Comparison of ENCODE assay signal across 9 cellular contexts in the genomic region with DNA sequence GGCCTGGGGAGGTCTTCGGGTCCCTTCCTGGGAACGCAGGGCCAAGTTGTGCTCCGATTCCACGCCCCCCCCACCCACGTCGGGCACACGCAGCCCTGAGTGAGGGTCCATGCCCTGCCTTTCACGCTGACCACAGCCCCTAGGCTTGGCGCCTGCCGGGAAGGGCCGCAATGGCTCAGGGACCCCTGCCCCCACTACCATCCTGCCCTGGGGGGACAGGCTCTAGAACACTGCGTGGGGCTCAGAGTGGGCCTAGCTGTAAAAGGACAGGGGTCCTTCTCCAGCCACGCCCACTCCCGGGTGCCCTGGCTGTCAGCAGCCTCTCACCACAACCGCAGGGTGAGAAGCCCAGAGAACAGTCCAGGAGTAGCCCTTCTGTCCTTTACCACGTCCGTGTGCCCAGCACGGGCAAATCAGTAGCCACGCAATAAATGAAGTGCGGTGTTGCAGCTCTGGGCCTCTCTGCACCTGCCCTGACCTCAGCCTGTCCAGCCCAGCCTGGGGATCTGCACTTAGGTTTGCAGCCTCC. TPM values are rescaled to one million over a fixed set of nuclear protein-coding genes. Genes with fewer than 3 reads are reported as not detected.
A peak's percentile ranks its signal among the peaks of the same experiment; 100 is the strongest.
DNase-seq lines count a peak whose midpoint lies in the region; ATAC-seq lines count a peak whose summit lies in the region.
"Had no signal": no experiment of that assay in that cellular context is flagged by ENCODE, and none has a peak within 500 bp of the region (broad histone marks: within the 10 kb centered on the region; RNA-seq: fewer than 3 reads in every experiment).

No MANE protein-coding gene starts in this region.

- no peaks in the 10 kb centered on the region for H3K27me3 ChIP-seq in mononuclear cell (ENCODE audit: insufficient read depth, low read length)
- no peaks in the 10 kb centered on the region for H3K27me3 ChIP-seq in aorta (ENCODE audit: control insufficient read depth in 1 of 2, insufficient read depth in 2 of 2, low read length in 1 of 2)

- H3K4me3 ChIP-seq in mononuclear cell (ENCODE audit: low read length) (peak overlapping the region; percentile 36), aorta (ENCODE audit: low read length in 2 of 2) (peak overlapping the region; percentile 48 to 85)

- no peak for DNase-seq in stimulated activated naive CD8-positive, alpha-beta T cell treated with anti-CD3 and anti-CD28 coated beads, Interleukin-15, Interleukin-2, amounts not matched to agents 100 U/mL and 50 U/mL, for 24 hours
- DNase-seq in caudate nucleus (lab: John Stamatoyannopoulos, UW) (peak in 1 of 61 donors; percentile 27), aorta (no peak), ecto neural progenitor cell (ENCODE audit: low spot score) (no peak)
- DNase-seq: activated CD4-positive, alpha-beta T cell treated with anti-CD3 and anti-CD28 coated beads for 1 hour had no signal

- peaks cover 61% of the 10 kb centered on the region for H3K4me1 ChIP-seq in mononuclear cell (ENCODE audit: insufficient read depth, low read length)
- no peaks in the 10 kb centered on the region for H3K4me1 ChIP-seq in aorta (ENCODE audit: control insufficient read depth in 1 of 2, insufficient read depth in 2 of 2, low read length in 2 of 2)

- peaks cover 6% of the 10 kb centered on the region for H3K36me3 Mint-ChIP-seq in stimulated activated naive CD8-positive, alpha-beta T cell treated with anti-CD3 and anti-CD28 coated beads, Interleukin-15, Interleukin-2, amounts not matched to agents 100 ng/mL and 50 ng/mL, for 24 hours (ENCODE audit: low read depth)

- H3K27me3 Mint-ChIP-seq in stimulated activated naive CD8-positive, alpha-beta T cell treated with anti-CD3 and anti-CD28 coated beads, Interleukin-15, Interleukin-2, amounts not matched to agents 100 ng/mL and 50 ng/mL, for 24 hours, result no peaks in the 10 kb centered on the region

- H3K9me3 ChIP-seq in mononuclear cell (ENCODE audit: low read depth, low read length), result no peaks in the 10 kb centered on the region
- H3K9me3 ChIP-seq in aorta (ENCODE audit: control insufficient read depth, low read length), result no peaks in the 10 kb centered on the region

- 49 to 51% methylated on average over 20 of the region's 20 CpGs for WGBS in aorta, 2 donors

- intact Hi-C loops in aorta (cut with DNase I), result no loop called here

- H3K36me3 ChIP-seq in aorta (ENCODE audit: control insufficient read depth in 1 of 2, insufficient read depth in 2 of 2, low read length in 1 of 2), result no peaks in the 10 kb centered on the region

- H3K27ac ChIP-seq in caudate nucleus (ENCODE audit: low read depth, low read length) (peak overlapping the region; percentile 26), aorta (ENCODE audit: low read depth in 1 of 2, low read length in 2 of 2) (no peak overlapping the region)

- peak overlapping the region; percentile 82 for H3K27ac Mint-ChIP-seq in stimulated activated naive CD8-positive, alpha-beta T cell treated with anti-CD3 and anti-CD28 coated beads, Interleukin-15, Interleukin-2, amounts not matched to agents 100 ng/mL and 50 ng/mL, for 24 hours

- peaks cover 77% of the 10 kb centered on the region for H3K4me1 Mint-ChIP-seq in stimulated activated naive CD8-positive, alpha-beta T cell treated with anti-CD3 and anti-CD28 coated beads, Interleukin-15, Interleukin-2, amounts not matched to agents 100 ng/mL and 50 ng/mL, for 24 hours (ENCODE audit: low read depth)

- H3K9me3 Mint-ChIP-seq in stimulated activated naive CD8-positive, alpha-beta T cell treated with anti-CD3 and anti-CD28 coated beads, Interleukin-15, Interleukin-2, amounts not matched to agents 100 ng/mL and 50 ng/mL, for 24 hours, result no peaks in the 10 kb centered on the region

- ATAC-seq in stimulated activated naive CD8-positive, alpha-beta T cell treated with anti-CD3 and anti-CD28 coated beads, Interleukin-15, Interleukin-2, amounts not matched to agents 100 U/mL and 50 U/mL, for 24 hours, result no peak
- ATAC-seq in aorta (ENCODE audit: low FRiP score) (no peak), HG03280 (IDR thresholded peaks at IDR 0.05; ENCODE audit: unreplicated experiment) (no peak), HG02798 (IDR thresholded peaks at IDR 0.05; ENCODE audit: poor library complexity, unreplicated experiment) (no peak)

- peak overlapping the region; percentile 63 for H3K4me3 Mint-ChIP-seq in stimulated activated naive CD8-positive, alpha-beta T cell treated with anti-CD3 and anti-CD28 coated beads, Interleukin-15, Interleukin-2, amounts not matched to agents 100 ng/mL and 50 ng/mL, for 24 hours

RNA-seq across cellular contexts. Expression of a gene that starts 9.4 kb away (rescaled TPM):
- total RNA-seq in mononuclear cell (1.7 TPM), aorta (1 to 10 TPM in 1 of 2 donors, under 1 TPM in 1; 0.84 to 6.3 TPM)
- polyA plus RNA-seq in aorta, result under 1 TPM in 1 of 2 donors, not detected in 1; 0.10 TPM
